ENCODE assay signal across 35 cellular contexts in the genomic region with DNA sequence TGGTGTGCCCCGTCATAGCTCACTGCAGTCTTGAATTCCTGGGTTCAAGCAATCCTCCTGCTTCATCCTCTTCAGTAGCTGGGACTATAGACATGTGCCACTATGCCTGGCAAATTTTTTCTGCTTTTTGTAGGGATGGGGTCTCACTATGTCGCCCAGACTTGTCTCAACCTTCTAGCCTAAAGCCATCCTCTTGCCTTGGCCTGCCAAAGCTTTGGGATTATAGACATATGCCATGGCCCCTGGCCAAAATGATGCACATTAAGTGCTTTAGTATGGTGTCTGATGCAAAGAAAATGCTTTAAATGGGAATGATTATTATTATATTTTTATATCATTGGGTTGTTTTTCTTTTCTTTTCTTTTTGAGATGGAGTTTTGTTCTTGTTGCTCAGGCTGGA. TPM values are rescaled to one million over a fixed set of nuclear protein-coding genes. Genes with fewer than 3 reads are reported as not detected.
DNase-seq lines count a peak whose midpoint lies in the region; ATAC-seq, FAIRE-seq and TF ChIP-seq lines count a peak whose summit lies in the region.
"Had no signal": no experiment of that assay in that cellular context is flagged by ENCODE, and none has a peak within 500 bp of the region (broad histone marks: within the 10 kb centered on the region; RNA-seq: fewer than 3 reads in every experiment).

No MANE protein-coding gene starts in this region.

- H3K27ac Mint-ChIP-seq in WTC11: peak overlapping the region; percentile 100
- H3K27ac Mint-ChIP-seq: activated B cell treated with CpG ODN at 0.5 μM for 24 hours; activated CD4-positive, alpha-beta T cell treated with anti-CD3 and anti-CD28 coated beads, Interleukin-2, amount 10 ng/mL, durations not matched to agents 7 days and 5 days; activated CD8-positive, alpha-beta memory T cell treated with anti-CD3 and anti-CD28 coated beads, Interleukin-2, amount 10 ng/mL, durations not matched to agents 7 days and 5 days; activated T-cell treated with anti-CD3 and anti-CD28 coated beads, Interleukin-2, amount 50 U/mL, for 72 hours; B cell; CD8-positive, alpha-beta T cell had no signal

- no peak for TF ChIP-seq EP300 in A549 (IDR thresholded peaks at IDR 0.05)

- no peak for FAIRE-seq in A549 (lab: Jason Lieb, UNC)
- FAIRE-seq: GM12892, kidney, small intestine had no signal

- H3K9me3 ChIP-seq in A549 (no peaks in the 10 kb centered on the region), HUES6 (ENCODE audit: control insufficient read depth, insufficient read depth, low read depth, low read length) (no peaks in the 10 kb centered on the region), muscle layer of colon (ENCODE audit: low read length) (no peaks in the 10 kb centered on the region)
- H3K9me3 ChIP-seq: lower lobe of right lung, SK-N-SH, testis had no signal

- H3K9me3 Mint-ChIP-seq in WTC11: no peaks in the 10 kb centered on the region
- H3K9me3 Mint-ChIP-seq: activated B cell treated with CpG ODN at 0.5 μM for 24 hours; activated CD4-positive, alpha-beta T cell treated with anti-CD3 and anti-CD28 coated beads, Interleukin-2, amount 10 ng/mL, durations not matched to agents 7 days and 5 days; activated T-cell treated with anti-CD3 and anti-CD28 coated beads, Interleukin-2, amount 50 U/mL, for 72 hours; CD8-positive, alpha-beta T cell; central memory CD8-positive, alpha-beta T cell; dendritic cell treated with granulocyte-macrophage colony-stimulating factor and Interleukin-4, amounts not matched to agents 40 ng/mL and 50 ng/mL, for 4 days; endodermal cell; nephron progenitor cell had no signal

- H3K27ac ChIP-seq in A549 (peak overlapping the region; percentile 91 to 94; a peak in 5 of 6 replicates), HUES6 (ENCODE audit: low read depth, low read length) (peak overlapping the region; percentile 98), muscle layer of colon (ENCODE audit: low read depth, low read length) (peak overlapping the region; percentile 14)

- peak overlapping the region; percentile 73; the same call in 1 of the 3 replicates for H3K4me2 ChIP-seq in A549

- no peak for TF ChIP-seq POLR2A in A549 (IDR thresholded peaks at IDR 0.05; ENCODE audit: low read length)

- H3K9ac ChIP-seq in HUES6 (ENCODE audit: low read length) (peak overlapping the region; percentile 98), muscle layer of colon (ENCODE audit: low read length) (no peak overlapping the region)
- H3K9ac ChIP-seq: parathyroid adenoma, SK-N-SH had no signal

- ATAC-seq in A549 (no peak), WTC11 (no peak), HG03520 (IDR thresholded peaks at IDR 0.05; ENCODE audit: unreplicated experiment) (no peak), GM19023 (IDR thresholded peaks at IDR 0.05; ENCODE audit: unreplicated experiment) (no peak)
- ATAC-seq: activated CD8-positive, alpha-beta memory T cell treated with anti-CD3 and anti-CD28 coated beads, Interleukin-2, amount 10 ng/mL, durations not matched to agents 7 days and 5 days; activated T-cell treated with anti-CD3 and anti-CD28 coated beads, Interleukin-2, amount 50 U/mL, for 72 hours; CD8-positive, alpha-beta T cell; lower lobe of right lung; stimulated activated naive CD8-positive, alpha-beta T cell treated with anti-CD3 and anti-CD28 coated beads, Interleukin-15, Interleukin-2, amounts not matched to agents 100 U/mL and 50 U/mL, for 24 hours had no signal

- DNase-seq in A549 (ENCODE audit: low read depth in 1 of 2, low spot score in 1 of 2) (no peak), WTC11 (ENCODE audit: low spot score) (no peak), D341Med (ENCODE audit: low spot score) (no peak), dermis blood vessel endothelial cell (no peak)
- DNase-seq: ACHN; activated B cell treated with CpG ODN at 0.5 μM for 24 hours; activated CD4-positive, alpha-beta T cell treated with anti-CD3 and anti-CD28 coated beads, Interleukin-2, amount 10 ng/mL, durations not matched to agents 7 days and 5 days; activated CD8-positive, alpha-beta memory T cell treated with anti-CD3 and anti-CD28 coated beads, Interleukin-2, amount 10 ng/mL, durations not matched to agents 7 days and 5 days; activated naive CD4-positive, alpha-beta T cell; activated T-cell treated with anti-CD3 and anti-CD28 coated beads, Interleukin-2, amount 50 U/mL, for 72 hours; CD8-positive, alpha-beta T cell; DMS53; endodermal cell; foreskin fibroblast; kidney; lower lobe of right lung; NCI-H1092 treated with DMSO at 0.1 percent for 48 hours; NCI-H1930; NCI-H510A treated with DMSO at 0.1 percent for 48 hours; nephron progenitor cell; retina; SK-N-SH; stimulated activated CD4-positive, alpha-beta T cell treated with anti-CD3 and anti-CD28 coated beads, Interleukin-1b, Interleukin-23, amount 100 ng/mL, for 48 hours; stimulated activated naive CD8-positive, alpha-beta T cell treated with anti-CD3 and anti-CD28 coated beads, Interleukin-15, Interleukin-2, amounts not matched to agents 100 U/mL and 50 U/mL, for 24 hours had no signal

- H3K36me3 ChIP-seq in HUES6 (ENCODE audit: control insufficient read depth, insufficient read depth, low read length) (no peaks in the 10 kb centered on the region), muscle layer of colon (ENCODE audit: insufficient read depth, low read length) (no peaks in the 10 kb centered on the region)
- H3K36me3 ChIP-seq: lower lobe of right lung had no signal

- no peaks in the 10 kb centered on the region for H3K36me3 Mint-ChIP-seq in WTC11
- H3K36me3 Mint-ChIP-seq: CD8-positive, alpha-beta T cell had no signal

- no peaks in the 10 kb centered on the region for H3K27me3 Mint-ChIP-seq in WTC11 (ENCODE audit: low read depth)
- H3K27me3 Mint-ChIP-seq: activated B cell treated with CpG ODN at 0.5 μM for 24 hours; activated CD8-positive, alpha-beta memory T cell treated with anti-CD3 and anti-CD28 coated beads, Interleukin-2, amount 10 ng/mL, durations not matched to agents 7 days and 5 days; B cell; central memory CD8-positive, alpha-beta T cell; dendritic cell treated with granulocyte-macrophage colony-stimulating factor and Interleukin-4, amounts not matched to agents 40 ng/mL and 50 ng/mL, for 4 days had no signal

- 92% methylated on average over 2 of the region's 2 CpGs for WGBS in A549 (ENCODE audit: missing lambda C conversion rate)

- CTCF ChIA-PET in A549 (lab: Yijun Ruan, JAX): interaction anchor here (1.0 to 5.3 kb wide), 8 partner anchors 7 to 116 kb away, joined by 3 to 23 read pairs (median 4); a partner anchor contains a TSS
- CTCF ChIA-PET in WTC11 (lab: Charles Lee): interaction anchor here (1.6 to 5.3 kb wide), 4 partner anchors 7 to 85 kb away, joined by 4 to 33 read pairs (median 14); a partner anchor contains a TSS

- H3K27me3 ChIP-seq in HUES6 (ENCODE audit: control insufficient read depth, insufficient read depth, low read length) (no peaks in the 10 kb centered on the region), muscle layer of colon (ENCODE audit: control insufficient read depth in 1 of 2, insufficient read depth in 2 of 2, low read length in 2 of 2) (no peaks in the 10 kb centered on the region)
- H3K27me3 ChIP-seq: testis had no signal

- peaks cover 35% of the 10 kb centered on the region for H3K4me1 ChIP-seq in A549
- H3K4me1 ChIP-seq in HUES6 (ENCODE audit: control insufficient read depth, insufficient read depth, low read length): peaks cover 55% of the 10 kb centered on the region
- peaks cover 43% of the 10 kb centered on the region for H3K4me1 ChIP-seq in muscle layer of colon (ENCODE audit: insufficient read depth, low read length)

- H3K4me3 ChIP-seq in A549: no peak overlapping the region
- H3K4me3 ChIP-seq in HUES6 (ENCODE audit: low read depth, low read length): no peak overlapping the region
- H3K4me3 ChIP-seq in muscle layer of colon (ENCODE audit: low read depth in 1 of 2, low read length in 2 of 2): no peak overlapping the region
- H3K4me3 ChIP-seq: lower lobe of right lung, testis had no signal

- POLR2A ChIA-PET in A549 (lab: Yijun Ruan, JAX) (no interaction called here), WTC11 (lab: Charles Lee) (interaction anchor here (6.8 kb wide), 1 partner anchor 36 kb away, joined by 140 read pairs; a partner anchor contains a TSS)

- H3K4me3 Mint-ChIP-seq in WTC11: no peak overlapping the region
- H3K4me3 Mint-ChIP-seq: activated B cell treated with CpG ODN at 0.5 μM for 24 hours; activated CD4-positive, alpha-beta T cell treated with anti-CD3 and anti-CD28 coated beads, Interleukin-2, amount 10 ng/mL, durations not matched to agents 7 days and 5 days; activated CD8-positive, alpha-beta memory T cell treated with anti-CD3 and anti-CD28 coated beads, Interleukin-2, amount 10 ng/mL, durations not matched to agents 7 days and 5 days; activated T-cell treated with anti-CD3 and anti-CD28 coated beads, Interleukin-2, amount 50 U/mL, for 72 hours; B cell; CD8-positive, alpha-beta T cell; central memory CD8-positive, alpha-beta T cell; dendritic cell treated with granulocyte-macrophage colony-stimulating factor and Interleukin-4, amounts not matched to agents 40 ng/mL and 50 ng/mL, for 4 days; nephron progenitor cell had no signal

- TF ChIP-seq RAD21 in A549 (conservative IDR thresholded peaks at IDR 0.05 in 1 of 2, IDR thresholded peaks at IDR 0.05 in 1 of 2): no peak

- no peak for TF ChIP-seq CTCF in A549 (IDR thresholded peaks at IDR 0.05)
- no peak for TF ChIP-seq CTCF in WTC11 (IDR thresholded peaks at IDR 0.05)

- peaks cover 60% of the 10 kb centered on the region for H3K4me1 Mint-ChIP-seq in WTC11

TF ChIP-seq in A549, 52 proteins besides CTCF, POLR2A, EP300 and RAD21 (continues in another document):
- no peak for TF ChIP-seq MAFK (IDR thresholded peaks at IDR 0.05; ENCODE audit: partially characterized antibody)
- no peak for TF ChIP-seq JUN (IDR thresholded peaks at IDR 0.05)
- TF ChIP-seq SREBF2 (IDR thresholded peaks at IDR 0.05): no peak

TF ChIP-seq in WTC11, 78 proteins besides CTCF, POLR2A, EP300 and RAD21:
- TF ChIP-seq TEAD4 (CRISPR knock-in tag; IDR thresholded peaks at IDR 0.05): no peak
- TF ChIP-seq ZNF121 (CRISPR knock-in tag; IDR thresholded peaks at IDR 0.05): peak; percentile 86

RNA-seq across cellular contexts. Expression of a gene that starts 33.2 kb away (rescaled TPM):
- polyA plus RNA-seq in A549 (2011; rRNA removed) (101 and 112 TPM in 2 replicates), A549 (2017; fragmentation: RNase III; extraction: RNeasy Plus Mini Kit Qiagen cat#74134 plus additional on column Dnase treatment) (111 to 119 TPM (median 112 TPM) in 3 replicates)
- 42.5 and 49.4 TPM in 2 replicates for polyA plus RNA-seq in A549 (2012; cell fraction: cytosol; rRNA removed)
- polyA plus RNA-seq in A549 (2012; cell fraction: nucleus; rRNA removed): 139 and 188 TPM in 2 replicates
- polyA minus RNA-seq in A549 (2011; rRNA and poly(A)+ RNA removed): 89.4 and 90.1 TPM in 2 replicates
- total RNA-seq in WTC11 (2021) (225 to 236 TPM (median 234 TPM) in 3 replicates), dermis blood vessel endothelial cell (107 and 163 TPM in 2 replicates)

RNA-seq across cellular contexts. Expression of a gene that starts 53.8 kb away (rescaled TPM):
- 75.8 and 84.3 TPM in 2 replicates for polyA plus RNA-seq in A549 (2011; rRNA removed)
- polyA plus RNA-seq in A549 (2012; cell fraction: cytosol; rRNA removed): 78.1 and 96.1 TPM in 2 replicates
- polyA plus RNA-seq in A549 (2012; cell fraction: nucleus; rRNA removed): 128 and 152 TPM in 2 replicates
- 82.6 to 88.3 TPM (median 87.2 TPM) in 3 replicates for polyA plus RNA-seq in A549 (2017; fragmentation: RNase III; extraction: RNeasy Plus Mini Kit Qiagen cat#74134 plus additional on column Dnase treatment)
- polyA minus RNA-seq in A549 (2011; rRNA and poly(A)+ RNA removed): 47.2 and 50.6 TPM in 2 replicates
- 15.0 to 18.0 TPM (median 16.2 TPM) in 3 replicates for total RNA-seq in WTC11 (2021)
- 13.4 and 13.8 TPM in 2 replicates for total RNA-seq in dermis blood vessel endothelial cell
- total RNA-seq: activated B cell treated with CpG ODN at 0.5 μM for 24 hours, B cell had no signal

Comparison
In these comparisons a context has a peak if more than half of its experiments do, and no peak if none do; other contexts are left out.
1. H3K27ac ChIP-seq: peak in every context shown above with its lines; median percentile 98 in HUES6; 92 in A549; 14 in muscle layer of colon.